Comparison of ENCODE assay signal across 28 cellular contexts in genomic region chr17:27266228-27266627, GRCh38.
"Had no signal": no experiment of that assay in that cellular context is flagged by ENCODE, and none has a peak within 500 bp of the region (broad histone marks: within the 10 kb centered on the region; RNA-seq: fewer than 3 reads in every experiment).

No MANE protein-coding gene starts in this region.

- H3K27me3 ChIP-seq: neutrophil, pancreas, right atrium auricular region, right lobe of liver, sigmoid colon, stomach, thyroid gland, tibial nerve, upper lobe of left lung, uterus had no signal

- H3K9me3 ChIP-seq: neutrophil, pancreas, psoas muscle, right atrium auricular region, right lobe of liver, sigmoid colon, stomach, thoracic aorta, thyroid gland, tibial nerve, upper lobe of left lung, uterus had no signal

- H3K4me1 Mint-ChIP-seq: naive thymus-derived CD8-positive, alpha-beta T cell; nephron progenitor cell; neural crest cell; stimulated activated effector memory CD8-positive, alpha-beta T cell treated with anti-CD3 and anti-CD28 coated beads, Interleukin-12 subunit alpha, Interleukin-12 subunit beta, amount 100 ng/mL, for 72 hours had no signal

- H3K4me3 Mint-ChIP-seq: naive B cell; naive thymus-derived CD8-positive, alpha-beta T cell; natural killer cell treated with Interleukin-12 subunit alpha and Interleukin-12 subunit beta and Interleukin-15 and Interleukin-18, amount 100 ng/mL, for 72 hours; nephron progenitor cell; neural crest cell; stimulated activated effector memory CD8-positive, alpha-beta T cell treated with anti-CD3 and anti-CD28 coated beads, Interleukin-12 subunit alpha, Interleukin-12 subunit beta, amount 100 ng/mL, for 72 hours; stimulated activated naive B cell treated with anti-CD40 and anti-IgM and Interleukin-4, amounts not matched to agents 10 μg/mL and 1 μg/mL and 100 μg/mL, for 72 hours; stimulated activated naive CD8-positive, alpha-beta T cell treated with anti-CD3 and anti-CD28 coated beads, Interleukin-15, Interleukin-2, amounts not matched to agents 100 ng/mL and 50 ng/mL, for 24 hours had no signal

- H3K4me3 ChIP-seq: pancreas, psoas muscle, right atrium auricular region, right lobe of liver, sigmoid colon, stomach, thoracic aorta, thyroid gland, tibial nerve, upper lobe of left lung, uterus had no signal

- H3K27me3 Mint-ChIP-seq: naive B cell; stimulated activated naive B cell treated with anti-CD40 and anti-IgM and Interleukin-4, amounts not matched to agents 10 μg/mL and 1 μg/mL and 100 μg/mL, for 72 hours had no signal

- H3K4me1 ChIP-seq: psoas muscle, right lobe of liver, sigmoid colon, thyroid gland, uterus had no signal

- H3K9me3 Mint-ChIP-seq: naive thymus-derived CD8-positive, alpha-beta T cell; natural killer cell treated with Interleukin-12 subunit alpha and Interleukin-12 subunit beta and Interleukin-15 and Interleukin-18, amount 100 ng/mL, for 72 hours; nephron progenitor cell; neural crest cell; stimulated activated effector memory CD8-positive, alpha-beta T cell treated with anti-CD3 and anti-CD28 coated beads, Interleukin-12 subunit alpha, Interleukin-12 subunit beta, amount 100 ng/mL, for 72 hours; stimulated activated naive CD8-positive, alpha-beta T cell treated with anti-CD3 and anti-CD28 coated beads, Interleukin-15, Interleukin-2, amounts not matched to agents 100 ng/mL and 50 ng/mL, for 24 hours had no signal

- H3K27ac Mint-ChIP-seq: naive B cell; naive thymus-derived CD8-positive, alpha-beta T cell; natural killer cell treated with Interleukin-12 subunit alpha and Interleukin-12 subunit beta and Interleukin-15 and Interleukin-18, amount 100 ng/mL, for 72 hours; nephron progenitor cell; stimulated activated effector memory CD8-positive, alpha-beta T cell treated with anti-CD3 and anti-CD28 coated beads, Interleukin-12 subunit alpha, Interleukin-12 subunit beta, amount 100 ng/mL, for 72 hours; stimulated activated naive B cell treated with anti-CD40 and anti-IgM and Interleukin-4, amounts not matched to agents 10 μg/mL and 1 μg/mL and 100 μg/mL, for 72 hours; stimulated activated naive CD8-positive, alpha-beta T cell treated with anti-CD3 and anti-CD28 coated beads, Interleukin-15, Interleukin-2, amounts not matched to agents 100 ng/mL and 50 ng/mL, for 24 hours had no signal

- DNase-seq: naive B cell; naive thymus-derived CD8-positive, alpha-beta T cell; nephron progenitor cell; nucleus accumbens; pancreas; psoas muscle; right lobe of liver; sigmoid colon; small intestine; stimulated activated CD4-positive, alpha-beta T cell treated with anti-CD3 and anti-CD28 coated beads, Interleukin-15, amount 100 ng/mL, for 24 hours; stimulated activated CD4-positive, alpha-beta T cell treated with anti-CD3 and anti-CD28 coated beads, Interleukin-2, amount 100 ng/mL, for 24 hours; stimulated activated CD4-positive, alpha-beta T cell treated with anti-CD3 and anti-CD28 coated beads, Interleukin-2, amount 100 ng/mL, for 48 hours; stimulated activated CD4-positive, alpha-beta T cell treated with anti-CD3 and anti-CD28 coated beads, Interleukin-4, amount 100 ng/mL, for 24 hours; stimulated activated naive B cell treated with anti-CD40 and anti-IgM and Interleukin-4, amounts not matched to agents 10 μg/mL and 1 μg/mL and 100 μg/mL, for 72 hours; stimulated activated naive CD4-positive, alpha-beta T cell treated with Interleukin-2 at 50 U/mL for 16 hours; stomach; thyroid gland; trophoblast cell; upper lobe of left lung; uterus had no signal

- H3K36me3 ChIP-seq: neutrophil, pancreas, right atrium auricular region, right lobe of liver, sigmoid colon, stomach, thoracic aorta, thyroid gland, tibial nerve, upper lobe of left lung, uterus had no signal

- ATAC-seq: naive thymus-derived CD8-positive, alpha-beta T cell; natural killer cell treated with Interleukin-12 subunit alpha and Interleukin-12 subunit beta and Interleukin-15 and Interleukin-18, amount 100 ng/mL, for 72 hours; psoas muscle; stimulated activated effector memory CD8-positive, alpha-beta T cell treated with anti-CD3 and anti-CD28 coated beads, Interleukin-12 subunit alpha, Interleukin-12 subunit beta, amount 100 ng/mL, for 72 hours; stimulated activated naive B cell treated with anti-CD40 and anti-IgM and Interleukin-4, amounts not matched to agents 10 μg/mL and 1 μg/mL and 100 μg/mL, for 72 hours had no signal

- H3K27ac ChIP-seq: pancreas, psoas muscle, right lobe of liver, sigmoid colon, thoracic aorta, thyroid gland, tibial nerve, uterus had no signal

- H3K36me3 Mint-ChIP-seq: naive B cell; natural killer cell treated with Interleukin-12 subunit alpha and Interleukin-12 subunit beta and Interleukin-15 and Interleukin-18, amount 100 ng/mL, for 72 hours; stimulated activated effector memory CD8-positive, alpha-beta T cell treated with anti-CD3 and anti-CD28 coated beads, Interleukin-12 subunit alpha, Interleukin-12 subunit beta, amount 100 ng/mL, for 72 hours; stimulated activated naive B cell treated with anti-CD40 and anti-IgM and Interleukin-4, amounts not matched to agents 10 μg/mL and 1 μg/mL and 100 μg/mL, for 72 hours had no signal
